In the genomic region with DNA sequence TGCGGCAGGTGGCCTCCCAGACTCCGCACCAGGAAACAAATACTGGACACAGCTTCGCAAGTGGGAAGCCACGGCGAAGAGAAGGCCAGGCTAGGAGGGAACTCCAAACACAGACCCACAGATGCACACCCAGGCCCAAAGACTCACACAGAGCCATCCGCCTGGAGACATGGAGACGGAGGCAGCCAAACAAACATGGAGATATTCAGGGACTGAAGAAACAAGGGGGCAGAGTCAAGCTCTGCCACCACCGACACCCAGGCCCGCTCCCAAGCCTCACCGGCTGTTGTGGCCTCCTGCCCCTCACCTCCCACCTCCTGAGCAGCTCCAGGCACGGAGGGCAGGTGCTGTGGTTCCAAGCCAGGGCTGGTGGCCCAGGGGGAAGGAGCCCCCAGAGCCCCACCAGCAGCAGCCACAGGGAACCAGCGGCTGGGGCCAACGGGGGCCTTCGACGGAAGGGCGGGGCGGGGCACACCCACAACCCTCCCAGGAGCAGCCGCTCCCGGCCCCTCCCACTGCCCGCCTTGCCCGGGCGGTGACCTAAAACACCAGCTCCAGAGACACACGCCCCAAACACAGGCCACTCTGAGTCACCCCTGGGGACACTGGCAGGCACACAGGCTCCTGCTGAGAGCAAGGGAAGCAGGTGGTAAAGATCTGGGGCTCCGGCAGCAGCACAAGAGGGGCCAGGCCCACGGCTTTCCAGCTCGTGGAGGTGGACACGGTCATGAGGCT, we compare ENCODE assay signal across 1 cellular context.
A peak's percentile ranks its signal among the peaks of the same experiment; 100 is the strongest.
TF ChIP-seq lines count a peak whose summit lies in the region.

No MANE protein-coding gene starts in this region.

TF ChIP-seq in K562, 482 proteins besides CTCF, POLR2A, EP300 and RAD21 (continued from another document and continues in another):
- TF ChIP-seq, protein P1, sequence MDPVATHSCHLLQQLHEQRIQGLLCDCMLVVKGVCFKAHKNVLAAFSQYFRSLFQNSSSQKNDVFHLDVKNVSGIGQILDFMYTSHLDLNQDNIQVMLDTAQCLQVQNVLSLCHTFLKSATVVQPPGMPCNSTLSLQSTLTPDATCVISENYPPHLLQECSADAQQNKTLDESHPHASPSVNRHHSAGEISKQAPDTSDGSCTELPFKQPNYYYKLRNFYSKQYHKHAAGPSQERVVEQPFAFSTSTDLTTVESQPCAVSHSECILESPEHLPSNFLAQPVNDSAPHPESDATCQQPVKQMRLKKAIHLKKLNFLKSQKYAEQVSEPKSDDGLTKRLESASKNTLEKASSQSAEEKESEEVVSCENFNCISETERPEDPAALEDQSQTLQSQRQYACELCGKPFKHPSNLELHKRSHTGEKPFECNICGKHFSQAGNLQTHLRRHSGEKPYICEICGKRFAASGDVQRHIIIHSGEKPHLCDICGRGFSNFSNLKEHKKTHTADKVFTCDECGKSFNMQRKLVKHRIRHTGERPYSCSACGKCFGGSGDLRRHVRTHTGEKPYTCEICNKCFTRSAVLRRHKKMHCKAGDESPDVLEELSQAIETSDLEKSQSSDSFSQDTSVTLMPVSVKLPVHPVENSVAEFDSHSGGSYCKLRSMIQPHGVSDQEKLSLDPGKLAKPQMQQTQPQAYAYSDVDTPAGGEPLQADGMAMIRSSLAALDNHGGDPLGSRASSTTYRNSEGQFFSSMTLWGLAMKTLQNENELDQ (CRISPR knock-in tag; IDR thresholded peaks at IDR 0.05; ENCODE audit: borderline replicate concordance): no peak
- TF ChIP-seq BRD4 (IDR thresholded peaks at IDR 0.05) (no peak), SREBF1 (IDR thresholded peaks at IDR 0.05; ENCODE audit: borderline replicate concordance, low read depth, low read length) (no peak), NR1H2 (CRISPR knock-in tag; IDR thresholded peaks at IDR 0.05) (no peak), CHD7 (IDR thresholded peaks at IDR 0.05; ENCODE audit: low read depth, low read length) (no peak), EHMT2 (IDR thresholded peaks at IDR 0.05) (no peak), PTTG1 (tag; IDR thresholded peaks at IDR 0.05; ENCODE audit: low read depth) (no peak), ETV5 (CRISPR knock-in tag; IDR thresholded peaks at IDR 0.05; ENCODE audit: low read depth) (no peak), CHD4 (IDR thresholded peaks at IDR 0.05; ENCODE audit: insufficient read depth, insufficient replicate concordance, low read depth, low read length, poor library complexity, severe bottlenecking) (no peak), ZC3H4 (CRISPR knock-in tag; IDR thresholded peaks at IDR 0.05; ENCODE audit: borderline replicate concordance) (no peak), MCM5 (IDR thresholded peaks at IDR 0.05; ENCODE audit: low read depth) (no peak), MBD2 (IDR thresholded peaks at IDR 0.05; ENCODE audit: borderline replicate concordance, low read depth) (peak; percentile 33; the same call in 1 of the 2 replicates), CBX3 (IDR thresholded peaks at IDR 0.05; ENCODE audit: borderline replicate concordance in 1 of 2, low read length in 2 of 2) (no peak), HDGF (IDR thresholded peaks at IDR 0.05) (no peak), KDM1A (IDR thresholded peaks at IDR 0.05) (no peak), HMGN3 (IDR thresholded peaks at IDR 0.05; ENCODE audit: borderline replicate concordance, extremely low read depth, insufficient read length, low read depth, low read length) (peak; percentile 64), ZNF445 (CRISPR knock-in tag; IDR thresholded peaks at IDR 0.05; ENCODE audit: low read depth) (no peak), XRCC4 (IDR thresholded peaks at IDR 0.05; ENCODE audit: extremely low read depth, insufficient read depth, insufficient read length) (no peak), PHTF2 (CRISPR knock-in tag; IDR thresholded peaks at IDR 0.05) (no peak), ZNF133 (CRISPR knock-in tag; IDR thresholded peaks at IDR 0.05) (no peak), ZNF253 (CRISPR knock-in tag; conservative IDR thresholded peaks at IDR 0.05) (no peak), FOSL1 (tag; conservative IDR thresholded peaks at IDR 0.05) (peak; percentile 75), ZFP1 (CRISPR knock-in tag; IDR thresholded peaks at IDR 0.05) (no peak), TCF7L2 (IDR thresholded peaks at IDR 0.05; ENCODE audit: low read depth, low read length) (no peak), SRSF9 (IDR thresholded peaks at IDR 0.05; ENCODE audit: borderline replicate concordance, low read depth, low read length) (no peak), JUND (IDR thresholded peaks at IDR 0.05; ENCODE audit: borderline replicate concordance, low read depth, low read length) (peak; percentile 89), JUND (tag; IDR thresholded peaks at IDR 0.05; ENCODE audit: borderline replicate concordance, low read depth, low read length) (peak; percentile 60; the same call in 1 of the 3 replicates), GTF2A2 (tag; IDR thresholded peaks at IDR 0.05) (no peak)
- TF ChIP-seq, protein P2, sequence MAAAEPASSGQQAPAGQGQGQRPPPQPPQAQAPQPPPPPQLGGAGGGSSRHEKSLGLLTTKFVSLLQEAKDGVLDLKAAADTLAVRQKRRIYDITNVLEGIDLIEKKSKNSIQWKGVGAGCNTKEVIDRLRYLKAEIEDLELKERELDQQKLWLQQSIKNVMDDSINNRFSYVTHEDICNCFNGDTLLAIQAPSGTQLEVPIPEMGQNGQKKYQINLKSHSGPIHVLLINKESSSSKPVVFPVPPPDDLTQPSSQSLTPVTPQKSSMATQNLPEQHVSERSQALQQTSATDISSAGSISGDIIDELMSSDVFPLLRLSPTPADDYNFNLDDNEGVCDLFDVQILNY (CRISPR knock-in tag; IDR thresholded peaks at IDR 0.05): no peak
- TF ChIP-seq, protein P3, sequence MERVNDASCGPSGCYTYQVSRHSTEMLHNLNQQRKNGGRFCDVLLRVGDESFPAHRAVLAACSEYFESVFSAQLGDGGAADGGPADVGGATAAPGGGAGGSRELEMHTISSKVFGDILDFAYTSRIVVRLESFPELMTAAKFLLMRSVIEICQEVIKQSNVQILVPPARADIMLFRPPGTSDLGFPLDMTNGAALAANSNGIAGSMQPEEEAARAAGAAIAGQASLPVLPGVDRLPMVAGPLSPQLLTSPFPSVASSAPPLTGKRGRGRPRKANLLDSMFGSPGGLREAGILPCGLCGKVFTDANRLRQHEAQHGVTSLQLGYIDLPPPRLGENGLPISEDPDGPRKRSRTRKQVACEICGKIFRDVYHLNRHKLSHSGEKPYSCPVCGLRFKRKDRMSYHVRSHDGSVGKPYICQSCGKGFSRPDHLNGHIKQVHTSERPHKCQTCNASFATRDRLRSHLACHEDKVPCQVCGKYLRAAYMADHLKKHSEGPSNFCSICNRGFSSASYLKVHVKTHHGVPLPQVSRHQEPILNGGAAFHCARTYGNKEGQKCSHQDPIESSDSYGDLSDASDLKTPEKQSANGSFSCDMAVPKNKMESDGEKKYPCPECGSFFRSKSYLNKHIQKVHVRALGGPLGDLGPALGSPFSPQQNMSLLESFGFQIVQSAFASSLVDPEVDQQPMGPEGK (CRISPR knock-in tag; IDR thresholded peaks at IDR 0.05; ENCODE audit: borderline replicate concordance): no peak
- TF ChIP-seq, protein P4, sequence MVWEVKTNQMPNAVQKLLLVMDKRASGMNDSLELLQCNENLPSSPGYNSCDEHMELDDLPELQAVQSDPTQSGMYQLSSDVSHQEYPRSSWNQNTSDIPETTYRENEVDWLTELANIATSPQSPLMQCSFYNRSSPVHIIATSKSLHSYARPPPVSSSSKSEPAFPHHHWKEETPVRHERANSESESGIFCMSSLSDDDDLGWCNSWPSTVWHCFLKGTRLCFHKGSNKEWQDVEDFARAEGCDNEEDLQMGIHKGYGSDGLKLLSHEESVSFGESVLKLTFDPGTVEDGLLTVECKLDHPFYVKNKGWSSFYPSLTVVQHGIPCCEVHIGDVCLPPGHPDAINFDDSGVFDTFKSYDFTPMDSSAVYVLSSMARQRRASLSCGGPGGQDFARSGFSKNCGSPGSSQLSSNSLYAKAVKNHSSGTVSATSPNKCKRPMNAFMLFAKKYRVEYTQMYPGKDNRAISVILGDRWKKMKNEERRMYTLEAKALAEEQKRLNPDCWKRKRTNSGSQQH (CRISPR knock-in tag; IDR thresholded peaks at IDR 0.05): no peak
- TF ChIP-seq, protein P5, sequence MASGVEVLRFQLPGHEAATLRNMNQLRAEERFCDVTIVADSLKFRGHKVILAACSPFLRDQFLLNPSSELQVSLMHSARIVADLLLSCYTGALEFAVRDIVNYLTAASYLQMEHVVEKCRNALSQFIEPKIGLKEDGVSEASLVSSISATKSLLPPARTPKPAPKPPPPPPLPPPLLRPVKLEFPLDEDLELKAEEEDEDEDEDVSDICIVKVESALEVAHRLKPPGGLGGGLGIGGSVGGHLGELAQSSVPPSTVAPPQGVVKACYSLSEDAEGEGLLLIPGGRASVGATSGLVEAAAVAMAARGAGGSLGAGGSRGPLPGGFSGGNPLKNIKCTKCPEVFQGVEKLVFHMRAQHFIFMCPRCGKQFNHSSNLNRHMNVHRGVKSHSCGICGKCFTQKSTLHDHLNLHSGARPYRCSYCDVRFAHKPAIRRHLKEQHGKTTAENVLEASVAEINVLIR (CRISPR knock-in tag; IDR thresholded peaks at IDR 0.05): no peak
- TF ChIP-seq, protein P6, sequence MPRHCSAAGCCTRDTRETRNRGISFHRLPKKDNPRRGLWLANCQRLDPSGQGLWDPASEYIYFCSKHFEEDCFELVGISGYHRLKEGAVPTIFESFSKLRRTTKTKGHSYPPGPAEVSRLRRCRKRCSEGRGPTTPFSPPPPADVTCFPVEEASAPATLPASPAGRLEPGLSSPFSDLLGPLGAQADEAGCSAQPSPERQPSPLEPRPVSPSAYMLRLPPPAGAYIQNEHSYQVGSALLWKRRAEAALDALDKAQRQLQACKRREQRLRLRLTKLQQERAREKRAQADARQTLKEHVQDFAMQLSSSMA (CRISPR knock-in tag; IDR thresholded peaks at IDR 0.05): no peak
